ENCODE assay signal across 29 cellular contexts in the genomic region with DNA sequence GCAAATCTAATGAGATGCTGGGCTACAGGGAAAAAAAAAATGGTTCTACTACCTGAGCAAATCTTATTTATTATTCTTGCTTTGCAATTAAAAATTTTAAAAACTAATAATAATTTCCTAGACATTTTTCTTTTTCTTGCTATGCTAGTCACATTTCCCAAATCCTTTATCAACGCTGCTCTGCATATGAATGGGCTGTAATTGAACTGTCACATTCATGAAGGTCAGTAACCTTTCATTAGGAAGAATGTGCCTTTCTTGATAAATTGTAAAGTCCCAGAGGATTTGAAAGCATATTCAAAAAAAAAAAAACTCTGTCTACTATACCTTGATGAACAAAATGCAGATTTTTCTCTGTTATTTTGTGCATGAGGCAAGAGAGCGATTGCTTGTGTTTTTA.
"Had no signal": no experiment of that assay in that cellular context is flagged by ENCODE, and none has a peak within 500 bp of the region (broad histone marks: within the 10 kb centered on the region; RNA-seq: fewer than 3 reads in every experiment).

No MANE protein-coding gene starts in this region.

- H3K4me3 ChIP-seq: esophagus muscularis mucosa, left lung, lower lobe of right lung, pancreas, prostate gland, skin epidermis, thoracic aorta had no signal

- H3K9me3 Mint-ChIP-seq: activated CD4-positive, alpha-beta T cell treated with anti-CD3 and anti-CD28 coated beads, Interleukin-2, amount 10 ng/mL, durations not matched to agents 24 days and 14 days; activated naive CD8-positive, alpha-beta T cell treated with anti-CD3 and anti-CD28 coated beads, Interleukin-2, amount 10 ng/mL, durations not matched to agents 7 days and 5 days had no signal

- H3K27me3 Mint-ChIP-seq: activated CD4-positive, alpha-beta memory T cell treated with anti-CD3 and anti-CD28 coated beads for 36 hours; activated CD4-positive, alpha-beta T cell treated with anti-CD3 and anti-CD28 coated beads, Interleukin-2, amount 10 ng/mL, durations not matched to agents 24 days and 14 days; activated naive CD8-positive, alpha-beta T cell treated with anti-CD3 and anti-CD28 coated beads, Interleukin-2, amount 10 ng/mL, durations not matched to agents 7 days and 5 days; dendritic cell treated with granulocyte-macrophage colony-stimulating factor and Interleukin-4, amounts not matched to agents 40 ng/mL and 50 ng/mL, for 4 days; stimulated activated naive CD8-positive, alpha-beta T cell treated with anti-CD3 and anti-CD28 coated beads, Interleukin-15, Interleukin-2, amounts not matched to agents 100 ng/mL and 50 ng/mL, for 24 hours had no signal

- H3K9me3 ChIP-seq: esophagus muscularis mucosa, left lung, lower lobe of right lung, pancreas, prostate gland, thoracic aorta had no signal

- H3K27me3 ChIP-seq: esophagus muscularis mucosa, foreskin keratinocyte, left lung, pancreas had no signal

- H3K4me1 ChIP-seq: foreskin keratinocyte, lower lobe of right lung, prostate gland had no signal

- H3K4me1 Mint-ChIP-seq: activated CD4-positive, alpha-beta T cell treated with anti-CD3 and anti-CD28 coated beads, Interleukin-2, amount 10 ng/mL, durations not matched to agents 24 days and 14 days; activated naive CD8-positive, alpha-beta T cell treated with anti-CD3 and anti-CD28 coated beads, Interleukin-2, amount 10 ng/mL, durations not matched to agents 7 days and 5 days; natural killer cell; stimulated activated effector memory CD8-positive, alpha-beta T cell treated with anti-CD3 and anti-CD28 coated beads, Interleukin-12 subunit alpha, Interleukin-12 subunit beta, amount 100 ng/mL, for 72 hours had no signal

- H3K27ac Mint-ChIP-seq: activated CD4-positive, alpha-beta memory T cell treated with anti-CD3 and anti-CD28 coated beads for 36 hours; activated CD4-positive, alpha-beta T cell treated with anti-CD3 and anti-CD28 coated beads, Interleukin-2, amount 10 ng/mL, durations not matched to agents 24 days and 14 days; activated naive CD4-positive, alpha-beta T cell treated with anti-CD3 and anti-CD28 coated beads for 36 hours; activated naive CD8-positive, alpha-beta T cell treated with anti-CD3 and anti-CD28 coated beads, Interleukin-2, amount 10 ng/mL, durations not matched to agents 7 days and 5 days; activated T-helper 1 cell treated with anti-CD3 and anti-CD28 coated beads, Interleukin-12 subunit alpha, Interleukin-12 subunit beta, Interleukin-2, Interleukin-4 antibody, amounts not matched to agents 30 ng/mL and 10 ng/mL and 1 ng/mL, durations not matched to agents 14 hours and 24 hours and 36 hours; dendritic cell treated with granulocyte-macrophage colony-stimulating factor and Interleukin-4, amounts not matched to agents 40 ng/mL and 50 ng/mL, for 4 days; natural killer cell; stimulated activated effector memory CD8-positive, alpha-beta T cell treated with anti-CD3 and anti-CD28 coated beads, Interleukin-12 subunit alpha, Interleukin-12 subunit beta, amount 100 ng/mL, for 72 hours; stimulated activated naive CD8-positive, alpha-beta T cell treated with anti-CD3 and anti-CD28 coated beads, Interleukin-15, Interleukin-2, amounts not matched to agents 100 ng/mL and 50 ng/mL, for 24 hours; T-helper 1 cell treated with Interleukin-12 subunit alpha and Interleukin-12 subunit beta and Interleukin-4 antibody, amounts not matched to agents 30 μg/mL and 1 μg/mL, for 36 hours had no signal

- H3K36me3 Mint-ChIP-seq: activated CD4-positive, alpha-beta memory T cell treated with anti-CD3 and anti-CD28 coated beads for 36 hours; activated naive CD8-positive, alpha-beta T cell treated with anti-CD3 and anti-CD28 coated beads, Interleukin-2, amount 10 ng/mL, durations not matched to agents 7 days and 5 days; natural killer cell; stimulated activated effector memory CD8-positive, alpha-beta T cell treated with anti-CD3 and anti-CD28 coated beads, Interleukin-12 subunit alpha, Interleukin-12 subunit beta, amount 100 ng/mL, for 72 hours had no signal

- H3K4me3 Mint-ChIP-seq: activated CD4-positive, alpha-beta memory T cell treated with anti-CD3 and anti-CD28 coated beads for 36 hours; activated CD4-positive, alpha-beta T cell treated with anti-CD3 and anti-CD28 coated beads, Interleukin-2, amount 10 ng/mL, durations not matched to agents 24 days and 14 days; activated naive CD4-positive, alpha-beta T cell treated with anti-CD3 and anti-CD28 coated beads for 36 hours; activated naive CD8-positive, alpha-beta T cell treated with anti-CD3 and anti-CD28 coated beads, Interleukin-2, amount 10 ng/mL, durations not matched to agents 7 days and 5 days; activated T-helper 1 cell treated with anti-CD3 and anti-CD28 coated beads, Interleukin-12 subunit alpha, Interleukin-12 subunit beta, Interleukin-2, Interleukin-4 antibody, amounts not matched to agents 30 ng/mL and 10 ng/mL and 1 ng/mL, durations not matched to agents 14 hours and 24 hours and 36 hours; dendritic cell treated with granulocyte-macrophage colony-stimulating factor and Interleukin-4, amounts not matched to agents 40 ng/mL and 50 ng/mL, for 4 days; natural killer cell; stimulated activated effector memory CD8-positive, alpha-beta T cell treated with anti-CD3 and anti-CD28 coated beads, Interleukin-12 subunit alpha, Interleukin-12 subunit beta, amount 100 ng/mL, for 72 hours; stimulated activated naive CD8-positive, alpha-beta T cell treated with anti-CD3 and anti-CD28 coated beads, Interleukin-15, Interleukin-2, amounts not matched to agents 100 ng/mL and 50 ng/mL, for 24 hours; T-helper 1 cell treated with Interleukin-12 subunit alpha and Interleukin-12 subunit beta and Interleukin-4 antibody, amounts not matched to agents 30 μg/mL and 1 μg/mL, for 36 hours had no signal

- H3K36me3 ChIP-seq: esophagus muscularis mucosa, left lung, lower lobe of right lung, pancreas, prostate gland, thoracic aorta had no signal

- H3K27ac ChIP-seq: esophagus muscularis mucosa, foreskin keratinocyte, left lung, lower lobe of right lung, pancreas, prostate gland, skin epidermis, thoracic aorta, VCaP had no signal

- DNase-seq: activated CD4-positive, alpha-beta memory T cell treated with anti-CD3 and anti-CD28 coated beads for 36 hours; activated CD4-positive, alpha-beta T cell treated with anti-CD3 and anti-CD28 coated beads, Interleukin-2, amount 10 ng/mL, durations not matched to agents 24 days and 14 days; activated CD4-positive, CD25-positive, alpha-beta regulatory T cell treated with anti-CD3 and anti-CD28 coated beads, Interleukin-2, amount 50 U/mL, for 72 hours; activated CD8-positive, alpha-beta memory T cell treated with anti-CD3 and anti-CD28 coated beads, Interleukin-2, amount 50 U/mL, for 4 hours; activated effector memory CD4-positive, alpha-beta T cell treated with anti-CD3 and anti-CD28 coated beads, Interleukin-2, amount 50 U/mL, for 16 hours; activated naive CD4-positive, alpha-beta T cell treated with anti-CD3 and anti-CD28 coated beads for 36 hours; activated naive CD8-positive, alpha-beta T cell treated with anti-CD3 and anti-CD28 coated beads, Interleukin-2, amount 10 ng/mL, durations not matched to agents 7 days and 5 days; activated T-cell treated with anti-CD3 and anti-CD28 coated beads, Interleukin-2, amount 50 U/mL, for 1 hour; central memory CD4-positive, alpha-beta T cell; left lung; lower lobe of right lung; mesenchymal stem cell; natural killer cell; pancreas; stimulated activated CD4-positive, alpha-beta T cell treated with anti-CD3 and anti-CD28 coated beads, Interleukin-12 subunit alpha, Interleukin-12 subunit beta, amount 100 ng/mL, for 4 hours; stimulated activated CD4-positive, alpha-beta T cell treated with anti-CD3 and anti-CD28 coated beads, Interleukin-4, amount 100 ng/mL, for 24 hours; T-helper 9 cell; trophoblast cell had no signal
